ENCODE assay signal across 27 cellular contexts in genomic region chr5:173289372-173289771, GRCh38. TPM values are rescaled to one million over a fixed set of nuclear protein-coding genes. Genes with fewer than 3 reads are reported as not detected.
A peak's percentile ranks its signal among the peaks of the same experiment; 100 is the strongest.
DNase-seq lines count a peak whose midpoint lies in the region; ATAC-seq, FAIRE-seq and TF ChIP-seq lines count a peak whose summit lies in the region.
"Had no signal": no experiment of that assay in that cellular context is flagged by ENCODE, and none has a peak within 500 bp of the region (broad histone marks: within the 10 kb centered on the region; RNA-seq: fewer than 3 reads in every experiment).

No MANE protein-coding gene starts in this region.

- TF ChIP-seq EP300 in A549 (IDR thresholded peaks at IDR 0.05) (no peak), K562 (IDR thresholded peaks at IDR 0.05; ENCODE audit: low read length) (no peak)

- no peak for TF ChIP-seq CTCF in cardiac muscle cell (IDR thresholded peaks at IDR 0.05; ENCODE audit: low read depth, low read length)
- TF ChIP-seq CTCF in heart right ventricle (IDR thresholded peaks at IDR 0.05), result no peak
- TF ChIP-seq CTCF in A549 (IDR thresholded peaks at IDR 0.05), result no peak
- TF ChIP-seq CTCF in K562 (IDR thresholded peaks at IDR 0.05 in 2 of 3, conservative IDR thresholded peaks at IDR 0.05 in 1 of 3; ENCODE audit: insufficient read depth in 2 of 3, low read depth in 1 of 3, low read length in 3 of 3), result no peak

- in situ Hi-C loops in K562 (cut with MboI), result no loop called here

- FAIRE-seq in A549 (lab: Jason Lieb, UNC) (no peak), K562 (lab: Jason Lieb, UNC) (no peak)
- FAIRE-seq: GM12878, GM12892, GM18507 had no signal

- no peak for TF ChIP-seq RAD21 in A549 (conservative IDR thresholded peaks at IDR 0.05 in 1 of 2, IDR thresholded peaks at IDR 0.05 in 1 of 2)
- no peak for TF ChIP-seq RAD21 in K562 (CRISPR knock-in tag; conservative IDR thresholded peaks at IDR 0.05 in 1 of 2, IDR thresholded peaks at IDR 0.05 in 1 of 2)

- no peak overlapping the region for H2AFZ ChIP-seq in K562 (ENCODE audit: low read depth, low read length)

- no peak for TF ChIP-seq POLR2A in A549 (IDR thresholded peaks at IDR 0.05; ENCODE audit: low read length)
- TF ChIP-seq POLR2A in K562 (conservative IDR thresholded peaks at IDR 0.05), result no peak

- no peaks in the 10 kb centered on the region for H3K79me2 ChIP-seq in K562 (ENCODE audit: control insufficient read depth, insufficient read depth, low read length)

- CTCF ChIA-PET in A549 (lab: Yijun Ruan, JAX) (interaction anchor here (0.6 to 1.6 kb wide), 7 partner anchors 95 to 1037 kb away, joined by 3 to 8 read pairs (median 3); no protein-coding TSS in a partner anchor), K562 (lab: Yijun Ruan, JAX; ENCODE audit: low intra/inter-chr PET ratio) (no interaction called here)

- H3K9me3 ChIP-seq in cardiac muscle cell (ENCODE audit: low read depth), result no peaks in the 10 kb centered on the region
- no peaks in the 10 kb centered on the region for H3K9me3 ChIP-seq in heart right ventricle
- H3K9me3 ChIP-seq in A549, result no peaks in the 10 kb centered on the region; the same call in 2 of the 3 replicates
- no peaks in the 10 kb centered on the region for H3K9me3 ChIP-seq in K562 (replicated peaks; ENCODE audit: control insufficient read depth, insufficient read depth, low read depth, low read length)
- H3K9me3 ChIP-seq: BE2C had no signal

- H3K27ac ChIP-seq in cardiac muscle cell (peak overlapping the region; percentile 79), heart right ventricle (no peak overlapping the region), A549 (no peak overlapping the region), K562 (ENCODE audit: extremely low read depth, low read depth, low read length) (no peak overlapping the region)
- H3K27ac ChIP-seq: 22Rv1, BLaER1 had no signal

- H3K27me3 ChIP-seq in cardiac muscle cell (no peaks in the 10 kb centered on the region), heart right ventricle (peaks cover 0 to 73% (median 16%) of the 10 kb centered on the region in 7 donors), K562 (ENCODE audit: control insufficient read depth in 2 of 2, insufficient read depth in 2 of 2, low read length in 2 of 2) (peaks cover 23 to 41% of the 10 kb centered on the region in 2 experiments)

- no TSS peak for BruUV-seq in K562 (replicated peaks; lab: Mats Ljungman, UMichigan)

- ATAC-seq in heart right ventricle, result no peak
- no peak for ATAC-seq in A549
- no peak for ATAC-seq in K562
- ATAC-seq: GM12878 had no signal

- H3K4me1 ChIP-seq in cardiac muscle cell (ENCODE audit: low read depth), result peaks cover 35% of the 10 kb centered on the region
- H3K4me1 ChIP-seq in heart right ventricle, result peaks cover 0 to 22% (median 9%) of the 10 kb centered on the region in 9 donors
- H3K4me1 ChIP-seq in A549, result peaks cover 3% of the 10 kb centered on the region; the same call in 1 of the 3 replicates
- H3K4me1 ChIP-seq in K562 (replicated peaks in 1 of 2; ENCODE audit: control insufficient read depth in 2 of 2, insufficient read depth in 2 of 2, low read length in 2 of 2), result peaks cover 6 to 7% of the 10 kb centered on the region in 2 experiments; a peak in 4 of 5 replicates

- H3K4me3 ChIP-seq in cardiac muscle cell, result no peak overlapping the region
- H3K4me3 ChIP-seq in heart right ventricle, result no peak overlapping the region
- no peak overlapping the region for H3K4me3 ChIP-seq in A549
- H3K4me3 ChIP-seq in K562, result no peak overlapping the region
- H3K4me3 ChIP-seq: BLaER1, GM12878 had no signal

- intact Hi-C loops in heart right ventricle (cut with DNase I) (loop anchor here in 6 of 10 donors (10.0 kb wide), 6 partner anchors 125 to 585 kb away; no protein-coding TSS in a partner anchor), K562 (cut with micrococcal nuclease) (no loop called here)

- WGBS in heart right ventricle, 2 donors, result 65 to 79% methylated on average over 3 of the region's 3 CpGs
- WGBS in A549 (ENCODE audit: missing lambda C conversion rate), result 59% methylated on average over 3 of the region's 3 CpGs
- 12% methylated on average over 3 of the region's 3 CpGs for WGBS in K562 (ENCODE audit: insufficient coverage, low coverage, missing lambda C conversion rate)

- H3K9ac ChIP-seq in K562 (ENCODE audit: insufficient read depth in 1 of 2, low read depth in 2 of 2, low read length in 2 of 2), result no peak overlapping the region
- H3K9ac ChIP-seq: BLaER1 had no signal

- H3K9me1 ChIP-seq in K562 (ENCODE audit: control insufficient read depth, insufficient read depth, low read length), result no peaks in the 10 kb centered on the region

- H3K4me2 ChIP-seq in A549 (no peak overlapping the region), K562 (ENCODE audit: insufficient read depth, low read length) (no peak overlapping the region)
- H3K4me2 ChIP-seq: BLaER1 had no signal

- DNase-seq in cardiac muscle cell (ENCODE audit: low read depth in 1 of 2, low spot score in 1 of 2), result no peak
- DNase-seq in heart right ventricle, result no peak
- no peak for DNase-seq in A549 (ENCODE audit: low read depth in 1 of 2, low spot score in 1 of 2)
- no peak for DNase-seq in K562 (ENCODE audit: extremely low read depth in 1 of 4, low spot score in 3 of 4)
- no peak for DNase-seq in HuH-7.5 (ENCODE audit: low spot score)
- DNase-seq: ACHN; BE2C; C1 segment of cervical spinal cord; CD4-positive, alpha-beta memory T cell; CD4-positive, CD25-positive, alpha-beta regulatory T cell; CD8-positive, alpha-beta memory T cell; COR-L47; DMS 273 treated with DMSO at 0.1 percent for 48 hours; DMS153; DMS53; DMS79; DND-41; EL; GDM1 had no signal

- 0 out of 2 replicates have a peak, but pooled peaks cover 3% of the 10 kb centered on the region for H4K20me1 ChIP-seq in K562 (replicated peaks; ENCODE audit: control insufficient read depth, insufficient read depth, low read length)
- H4K20me1 ChIP-seq: BLaER1 had no signal

- POLR2A ChIA-PET in A549 (lab: Yijun Ruan, JAX), result no interaction called here
- POLR2A ChIA-PET in K562 (lab: Yijun Ruan, JAX), result interaction anchor here (0.6 kb wide), 1 partner anchor 43 kb away, joined by 3 read pairs; no protein-coding TSS in a partner anchor

- H3K36me3 ChIP-seq in cardiac muscle cell (no peaks in the 10 kb centered on the region), heart right ventricle (no peaks in the 10 kb centered on the region), K562 (ENCODE audit: control insufficient read depth, insufficient read depth, low read length) (no peaks in the 10 kb centered on the region)
- H3K36me3 ChIP-seq: BE2C, BLaER1 had no signal

RNA-seq across cellular contexts. Expression of gene STC2, which starts 38.8 kb away (rescaled TPM):
- 83.4 and 138 TPM in 2 replicates for total RNA-seq in cardiac muscle cell
- polyA plus RNA-seq in cardiac muscle cell, result 45.1 and 65.2 TPM in 2 replicates
- total RNA-seq in heart right ventricle, result 10 to 100 TPM in 3 of 10 donors, 1 to 10 TPM in 7; 3.7 to 26.9 (median 6.8) TPM
- polyA plus RNA-seq in heart right ventricle, result 1 to 10 TPM; 4.0 to 4.6 TPM
- 30.8 and 46.1 TPM in 2 replicates for polyA plus RNA-seq in A549 (2011; rRNA removed)
- 19.1 and 31.4 TPM in 2 replicates for polyA plus RNA-seq in A549 (2012; cell fraction: cytosol; rRNA removed)
- polyA plus RNA-seq in A549 (2012; cell fraction: nucleus; rRNA removed), result 39.8 and 46.9 TPM in 2 replicates
- 45.2 to 66.9 TPM (median 52.3 TPM) in 3 replicates for polyA plus RNA-seq in A549 (2017; fragmentation: RNase III; extraction: RNeasy Plus Mini Kit Qiagen cat#74134 plus additional on column Dnase treatment)
- polyA minus RNA-seq in A549 (2011; rRNA and poly(A)+ RNA removed), result 23.0 and 41.0 TPM in 2 replicates
- total RNA-seq in K562 (2011; cell fraction: chromatin; rRNA removed; ENCODE audit: low replicate concordance), result 18.5 and 24.8 TPM in 2 replicates
- 30.9 and 40.0 TPM in 2 replicates for total RNA-seq in K562 (2011; cell fraction: nucleolus; rRNA removed)
- 23.3 and 29.5 TPM in 2 replicates for total RNA-seq in K562 (2011; cell fraction: nucleoplasm; rRNA removed)
- 23.8 and 30.1 TPM in 2 replicates for total RNA-seq in K562 (2014; rRNA removed)
- total RNA-seq in K562 (2014; rRNA removed; fragmentation: Illumina TruSeq; extraction: Trizol), result 6.5 and 7.4 TPM in 2 replicates
- 7.2 and 8.9 TPM in 2 replicates for total RNA-seq in K562 (2015; rRNA removed; fragmentation: Illumina TruSeq; extraction: Trizol)
- 19.2 and 21.8 TPM in 2 replicates for total RNA-seq in K562 (2021)
- polyA plus RNA-seq in K562 (2011; rRNA removed), result 4.3 and 4.7 TPM in 2 replicates
- polyA plus RNA-seq in K562 (2011; cell fraction: cytosol; rRNA removed), result 1.9 and 4.0 TPM in 2 replicates
- polyA plus RNA-seq in K562 (2011; cell fraction: nucleus; rRNA removed), result 8.8 and 11.6 TPM in 2 replicates
- polyA plus RNA-seq in K562 (2012), result 8.1 and 31.8 TPM in 2 replicates
- 11.4 and 16.1 TPM in 2 replicates for polyA plus RNA-seq in K562 (2014; fragmentation: Illumina TruSeq; extraction: Trizol)
- polyA plus RNA-seq in K562 (2014; fragmentation: Nextera tagmentation; extraction: Ambion mirVana), result under 1 TPM; 0.62 to 0.63 TPM
- 25.6 and 31.7 TPM in 2 replicates for polyA plus RNA-seq in K562 (2014; rRNA removed)
- 4.0 and 5.4 TPM in 2 replicates for polyA minus RNA-seq in K562 (2011; rRNA and poly(A)+ RNA removed)
- 3.7 and 4.5 TPM in 2 replicates for polyA minus RNA-seq in K562 (2011; cell fraction: cytosol; rRNA and poly(A)+ RNA removed)
- polyA minus RNA-seq in K562 (2011; cell fraction: nucleus; rRNA and poly(A)+ RNA removed), result 16.7 and 17.5 TPM in 2 replicates
- total RNA-seq: CD4-positive, alpha-beta memory T cell; CD4-positive, CD25-positive, alpha-beta regulatory T cell had no signal
- polyA plus RNA-seq: CD14-positive monocyte; CD4-positive, alpha-beta memory T cell; CD4-positive, CD25-positive, alpha-beta regulatory T cell; CD8-positive, alpha-beta memory T cell had no signal

RNA-seq across cellular contexts. Expression of gene NKX2-5, which starts 54.4 kb away (rescaled TPM):
- total RNA-seq in cardiac muscle cell (1,657 and 1,772 TPM in 2 replicates), heart right ventricle (100 to 1,000 TPM; 137 to 295 (median 192) TPM), K562 (2014; rRNA removed) (not detected in 2 replicates), K562 (2014; rRNA removed; fragmentation: Illumina TruSeq; extraction: Trizol) (not detected in 2 replicates), K562 (2015; rRNA removed; fragmentation: Illumina TruSeq; extraction: Trizol) (not detected in 2 replicates), K562 (2021) (not detected in 2 replicates)
- polyA plus RNA-seq in cardiac muscle cell (1,190 and 1,339 TPM in 2 replicates), heart right ventricle (100 to 1,000 TPM in 1 of 2 donors, 10 to 100 TPM in 1; 69.1 to 274 TPM), A549 (2011; rRNA removed) (3.1 and 4.0 TPM in 2 replicates), A549 (2017; fragmentation: RNase III; extraction: RNeasy Plus Mini Kit Qiagen cat#74134 plus additional on column Dnase treatment) (10.2 to 10.9 TPM (median 10.8 TPM) in 3 replicates), K562 (2011; rRNA removed) (not detected in 2 replicates), K562 (2014; fragmentation: Illumina TruSeq; extraction: Trizol) (not detected in 2 replicates), K562 (2014; fragmentation: Nextera tagmentation; extraction: Ambion mirVana) (not detected), K562 (2014; rRNA removed) (not detected in 2 replicates)
- polyA plus RNA-seq in A549 (2012; cell fraction: cytosol; rRNA removed), result 18.4 and 27.2 TPM in 2 replicates
- polyA plus RNA-seq in A549 (2012; cell fraction: nucleus; rRNA removed), result 19.4 and 23.9 TPM in 2 replicates
- polyA minus RNA-seq in A549 (2011; rRNA and poly(A)+ RNA removed), result 1.6 and 1.7 TPM in 2 replicates
- total RNA-seq in K562 (2011; cell fraction: chromatin; rRNA removed; ENCODE audit: low replicate concordance), result not detected in 2 replicates
- not detected in 2 replicates for total RNA-seq in K562 (2011; cell fraction: nucleolus; rRNA removed)
- not detected in 2 replicates for total RNA-seq in K562 (2011; cell fraction: nucleoplasm; rRNA removed)
- not detected in 2 replicates for polyA plus RNA-seq in K562 (2011; cell fraction: cytosol; rRNA removed)
- not detected in 2 replicates for polyA plus RNA-seq in K562 (2011; cell fraction: nucleus; rRNA removed)
- not detected in 2 replicates for polyA plus RNA-seq in K562 (2012)
- polyA minus RNA-seq in K562 (2011; rRNA and poly(A)+ RNA removed), result not detected in 2 replicates
- polyA minus RNA-seq in K562 (2011; cell fraction: cytosol; rRNA and poly(A)+ RNA removed), result not detected in 2 replicates
- polyA minus RNA-seq in K562 (2011; cell fraction: nucleus; rRNA and poly(A)+ RNA removed), result not detected in 2 replicates
- total RNA-seq: CD4-positive, alpha-beta memory T cell; CD4-positive, CD25-positive, alpha-beta regulatory T cell; G401; GM12878 had no signal
- polyA plus RNA-seq: AG04450; CD14-positive monocyte; CD4-positive, alpha-beta memory T cell; CD4-positive, CD25-positive, alpha-beta regulatory T cell; CD8-positive, alpha-beta memory T cell had no signal
